8 cellular contexts compared by ENCODE assay signal in genomic region chr19:16626796-16627193, GRCh38. TPM values are rescaled to one million over a fixed set of nuclear protein-coding genes. Genes with fewer than 3 reads are reported as not detected.
DNase-seq lines count a peak whose midpoint lies in the region; ATAC-seq and TF ChIP-seq lines count a peak whose summit lies in the region.

No MANE protein-coding gene starts in this region.

- H3K9me3 ChIP-seq in Loucy (ENCODE audit: insufficient read depth, low read depth, low read length) = no peaks in the 10 kb centered on the region

- H3F3A ChIP-seq in Loucy (ENCODE audit: low read depth) = peaks cover 6% of the 10 kb centered on the region; the same call in 1 of the 2 replicates

- peaks cover 23 to 64% (median 57%) of the 10 kb centered on the region in 4 donors for H3K4me1 Mint-ChIP-seq in naive thymus-derived CD8-positive, alpha-beta T cell

- no peak for ATAC-seq in naive thymus-derived CD8-positive, alpha-beta T cell
- ATAC-seq in HG03520 (IDR thresholded peaks at IDR 0.05; ENCODE audit: unreplicated experiment) = no peak

- H3K79me2 ChIP-seq in Loucy (ENCODE audit: insufficient read depth, low read length) = peaks cover 62% of the 10 kb centered on the region

- peak overlapping the region; percentile 98 for H3K4me3 ChIP-seq in Loucy (ENCODE audit: low read length, poor library complexity, severe bottlenecking)
- peak overlapping the region; percentile 89 for H3K4me3 ChIP-seq in choroid plexus epithelial cell (ENCODE audit: low read depth, low read length)

- peak overlapping the region; percentile 89 for H3K4me2 ChIP-seq in Loucy (ENCODE audit: low read depth, low read length, poor library complexity, severe bottlenecking)

- H3K4me3 Mint-ChIP-seq in naive thymus-derived CD8-positive, alpha-beta T cell = peak overlapping the region; percentile 88 to 96 (median 90)

- H3K9ac ChIP-seq in Loucy (ENCODE audit: low read depth, low read length, poor library complexity, severe bottlenecking) = peak overlapping the region; percentile 94

- H2AFZ ChIP-seq in Loucy (ENCODE audit: low read length) = no peak overlapping the region

- no peaks in the 10 kb centered on the region for H3K9me2 ChIP-seq in Loucy (replicated peaks; ENCODE audit: low read depth, low read length)

- H3K36me3 Mint-ChIP-seq in naive thymus-derived CD8-positive, alpha-beta T cell = peaks cover 0 to 32% (median 3%) of the 10 kb centered on the region in 3 donors

- no peak for TF ChIP-seq CTCF in Loucy (conservative IDR thresholded peaks at IDR 0.05; ENCODE audit: low read length)
- TF ChIP-seq CTCF in choroid plexus epithelial cell (conservative IDR thresholded peaks at IDR 0.05; ENCODE audit: low read depth, low read length) = no peak

- H4K20me1 ChIP-seq in Loucy (ENCODE audit: insufficient read depth, low read length, poor library complexity, severe bottlenecking) = peaks cover 52% of the 10 kb centered on the region

- peak overlapping the region; percentile 79 to 97 (median 91) for H3K27ac Mint-ChIP-seq in naive thymus-derived CD8-positive, alpha-beta T cell

- peaks cover 8% of the 10 kb centered on the region; the same call in 1 of the 2 replicates for H3K36me3 ChIP-seq in Loucy (ENCODE audit: insufficient read depth, low read length)

- H3K27me3 Mint-ChIP-seq in naive thymus-derived CD8-positive, alpha-beta T cell = no peaks in the 10 kb centered on the region

- no peaks in the 10 kb centered on the region for H3K27me3 ChIP-seq in Loucy (ENCODE audit: insufficient read depth, low read length, poor library complexity, severe bottlenecking)

- DNase-seq in AG08395 (ENCODE audit: low spot score) (peak; percentile 20), choroid plexus epithelial cell (ENCODE audit: low read depth) (no peak), CD1c-positive myeloid dendritic cell (ENCODE audit: extremely low spot score) (no peak), ureter (ENCODE audit: low spot score) (no peak), SW 1271 (lab: John Stamatoyannopoulos, UW) (no peak)
- no peak for DNase-seq in naive thymus-derived CD8-positive, alpha-beta T cell

- peaks cover 46% of the 10 kb centered on the region for H3K4me1 ChIP-seq in Loucy (ENCODE audit: insufficient read depth, low read length, poor library complexity, severe bottlenecking)

- POLR2A ChIA-PET in naive thymus-derived CD8-positive, alpha-beta T cell (lab: Charles Lee) = interaction anchor here (0.8 to 4.4 kb wide), 8 partner anchors 34 to 86 kb away, joined by 3 to 40 read pairs (median 16); partner anchors contain the start of genes CHERP, SLC35E1, SMIM7 and TMEM38A

- no peaks in the 10 kb centered on the region for H3K9me3 Mint-ChIP-seq in naive thymus-derived CD8-positive, alpha-beta T cell

RNA-seq across cellular contexts. Expression of gene MED26, which starts 1.2 kb away (rescaled TPM):
- 10 to 100 TPM; 16.5 to 18.5 TPM for total RNA-seq in naive thymus-derived CD8-positive, alpha-beta T cell
- 1 to 10 TPM; 2.7 to 3.9 (median 3.1) TPM for polyA plus RNA-seq in naive thymus-derived CD8-positive, alpha-beta T cell
- 14.1 TPM for total RNA-seq in ureter

RNA-seq across cellular contexts. Expression of gene SMIM7, which starts 33.1 kb away (rescaled TPM):
- 100 to 1,000 TPM; 102 to 104 TPM for total RNA-seq in naive thymus-derived CD8-positive, alpha-beta T cell
- 10 to 100 TPM; 52.7 to 76.5 (median 63.9) TPM for polyA plus RNA-seq in naive thymus-derived CD8-positive, alpha-beta T cell
- 117 TPM for total RNA-seq in ureter

RNA-seq across cellular contexts. Expression of gene TMEM38A, which starts 34.1 kb away (rescaled TPM):
- 1 to 10 TPM; 1.5 to 2.5 TPM for total RNA-seq in naive thymus-derived CD8-positive, alpha-beta T cell
- polyA plus RNA-seq in naive thymus-derived CD8-positive, alpha-beta T cell = under 1 TPM in 2 of 3 donors, not detected in 1; 0.22 to 0.28 TPM
- 3.2 TPM for total RNA-seq in ureter

RNA-seq across cellular contexts. Expression of gene SLC35E1, which starts 54.6 kb away (rescaled TPM):
- total RNA-seq in naive thymus-derived CD8-positive, alpha-beta T cell = 10 to 100 TPM; 31.5 to 34.2 TPM
- 10 to 100 TPM; 13.6 to 22.3 (median 16.1) TPM for polyA plus RNA-seq in naive thymus-derived CD8-positive, alpha-beta T cell
- total RNA-seq in ureter = 62.3 TPM
